ENCODE assay signal across 9 cellular contexts in the genomic region with DNA sequence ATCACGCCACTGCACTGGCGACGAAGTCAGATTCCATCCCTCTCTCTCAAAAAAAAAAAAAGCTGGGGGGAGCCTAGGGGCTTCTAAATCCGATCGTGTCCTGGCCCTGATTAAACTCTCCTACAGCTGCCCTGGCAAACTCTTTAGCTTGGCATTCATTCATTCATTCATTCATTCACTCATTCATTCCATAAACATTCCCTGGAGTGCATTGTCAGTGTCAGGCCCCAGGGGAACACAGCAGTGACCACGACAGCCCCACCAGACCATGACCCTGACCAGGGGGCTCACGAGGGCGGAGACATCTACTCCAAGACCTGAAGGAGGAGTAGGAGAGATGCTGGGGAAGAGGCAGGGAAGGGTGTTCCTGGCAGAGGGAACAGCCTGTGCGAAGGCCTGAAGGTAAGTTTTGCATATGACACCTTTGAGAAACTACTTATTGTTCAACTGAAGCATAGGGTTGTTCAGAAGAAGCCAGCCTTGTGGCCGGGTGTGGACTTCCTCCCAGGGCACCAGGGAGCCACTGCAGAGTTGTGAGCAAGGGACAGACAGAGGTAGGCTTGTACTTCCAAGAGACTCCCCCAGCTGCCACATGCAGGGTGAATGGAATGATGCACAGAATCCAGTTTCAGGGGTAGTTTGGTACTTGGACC. TPM values are rescaled to one million over a fixed set of nuclear protein-coding genes. Genes with fewer than 3 reads are reported as not detected.
DNase-seq lines count a peak whose midpoint lies in the region; ATAC-seq and TF ChIP-seq lines count a peak whose summit lies in the region.
"Had no signal": no experiment of that assay in that cellular context is flagged by ENCODE, and none has a peak within 500 bp of the region (broad histone marks: within the 10 kb centered on the region; RNA-seq: fewer than 3 reads in every experiment).

No MANE protein-coding gene starts in this region.

- DNase-seq in activated CD8-positive, alpha-beta T cell treated with anti-CD3 and anti-CD28 coated beads, Interleukin-2, amount 10 ng/mL, durations not matched to agents 7 days and 5 days: no peak
- no peak for DNase-seq in naive thymus-derived CD4-positive, alpha-beta T cell
- DNase-seq in NCI-H69 (lab: John Stamatoyannopoulos, UW): no peak
- no peak for DNase-seq in germinal center (ENCODE audit: low spot score)
- no peak for DNase-seq in stimulated activated CD4-positive, alpha-beta T cell treated with anti-CD3 and anti-CD28 coated beads, Interleukin-4, amount 100 ng/mL, for 1 hour
- DNase-seq in amygdala (lab: John Stamatoyannopoulos, UW): no peak

- no peaks in the 10 kb centered on the region for H3K9me3 Mint-ChIP-seq in activated CD8-positive, alpha-beta T cell treated with anti-CD3 and anti-CD28 coated beads, Interleukin-2, amount 10 ng/mL, durations not matched to agents 7 days and 5 days (ENCODE audit: insufficient read depth)
- H3K9me3 Mint-ChIP-seq in naive thymus-derived CD4-positive, alpha-beta T cell: no peaks in the 10 kb centered on the region

- H3K36me3 ChIP-seq in naive thymus-derived CD4-positive, alpha-beta T cell (ENCODE audit: control insufficient read depth in 2 of 3, insufficient read depth in 3 of 3, low read length in 3 of 3): no peaks in the 10 kb centered on the region

- no peak overlapping the region for H3K27ac ChIP-seq in naive thymus-derived CD4-positive, alpha-beta T cell (ENCODE audit: low read depth, low read length)

- TF ChIP-seq POLR2A in GM18505 (IDR thresholded peaks at IDR 0.05; ENCODE audit: borderline replicate concordance, extremely low read depth, insufficient read depth, insufficient read length): no peak

- H3K27me3 Mint-ChIP-seq in activated CD8-positive, alpha-beta T cell treated with anti-CD3 and anti-CD28 coated beads, Interleukin-2, amount 10 ng/mL, durations not matched to agents 7 days and 5 days (ENCODE audit: low read depth): peaks cover 6% of the 10 kb centered on the region
- peaks cover 0 to 4% (median 0%) of the 10 kb centered on the region in 5 donors for H3K27me3 Mint-ChIP-seq in naive thymus-derived CD4-positive, alpha-beta T cell

- H3K4me1 Mint-ChIP-seq in activated CD8-positive, alpha-beta T cell treated with anti-CD3 and anti-CD28 coated beads, Interleukin-2, amount 10 ng/mL, durations not matched to agents 7 days and 5 days (ENCODE audit: low read depth): peaks cover 50% of the 10 kb centered on the region
- H3K4me1 Mint-ChIP-seq in naive thymus-derived CD4-positive, alpha-beta T cell: peaks cover 8 to 59% (median 26%) of the 10 kb centered on the region in 7 donors

- peak overlapping the region; percentile 20 for H3K4me3 Mint-ChIP-seq in activated CD8-positive, alpha-beta T cell treated with anti-CD3 and anti-CD28 coated beads, Interleukin-2, amount 10 ng/mL, durations not matched to agents 7 days and 5 days
- peak overlapping the region in 1 of 10 donors; percentile 60 for H3K4me3 Mint-ChIP-seq in naive thymus-derived CD4-positive, alpha-beta T cell

- CTCF ChIA-PET in activated CD8-positive, alpha-beta T cell treated with anti-CD3 and anti-CD28 coated beads, Interleukin-2, amount 10 ng/mL, durations not matched to agents 7 days and 5 days (lab: Charles Lee): interaction anchor here (0.6 to 7.3 kb wide), 44 partner anchors 9 to 455 kb away, joined by 3 to 455 read pairs (median 5); partner anchors contain the start of genes BCL3, BLOC1S3, CBLC and CEACAM19
- CTCF ChIA-PET in naive thymus-derived CD4-positive, alpha-beta T cell (lab: Charles Lee): interaction anchor here (0.7 to 13.1 kb wide), 18 partner anchors 9 to 140 kb away, joined by 3 to 295 read pairs (median 7); no protein-coding TSS in a partner anchor

- H3K27me3 ChIP-seq in naive thymus-derived CD4-positive, alpha-beta T cell (ENCODE audit: control insufficient read depth in 2 of 2, insufficient read depth in 2 of 2, low read length in 2 of 2): no peaks in the 10 kb centered on the region

- H3K4me3 ChIP-seq in naive thymus-derived CD4-positive, alpha-beta T cell (ENCODE audit: low read length): no peak overlapping the region

- intact Hi-C loops in naive thymus-derived CD4-positive, alpha-beta T cell (cut with micrococcal nuclease): loop anchor here in 1 of 2 donors (2.0 kb wide), 1 partner anchor 31 kb away; no protein-coding TSS in a partner anchor

- no peaks in the 10 kb centered on the region for H3K36me3 Mint-ChIP-seq in activated CD8-positive, alpha-beta T cell treated with anti-CD3 and anti-CD28 coated beads, Interleukin-2, amount 10 ng/mL, durations not matched to agents 7 days and 5 days (ENCODE audit: low read depth)
- H3K36me3 Mint-ChIP-seq in naive thymus-derived CD4-positive, alpha-beta T cell: no peaks in the 10 kb centered on the region

- H3K4me1 ChIP-seq in naive thymus-derived CD4-positive, alpha-beta T cell (ENCODE audit: control insufficient read depth in 2 of 2, insufficient read depth in 2 of 2, low read length in 2 of 2): peaks cover 0 to 10% of the 10 kb centered on the region in 2 donors

- no peak overlapping the region for H3K27ac Mint-ChIP-seq in activated CD8-positive, alpha-beta T cell treated with anti-CD3 and anti-CD28 coated beads, Interleukin-2, amount 10 ng/mL, durations not matched to agents 7 days and 5 days
- H3K27ac Mint-ChIP-seq in naive thymus-derived CD4-positive, alpha-beta T cell: peak overlapping the region in 4 of 9 donors; percentile 26 to 79 (median 59)

- H3K9me3 ChIP-seq in naive thymus-derived CD4-positive, alpha-beta T cell (ENCODE audit: control insufficient read depth in 2 of 3, low read length in 3 of 3): no peaks in the 10 kb centered on the region

- peak; percentile 35 for ATAC-seq in GM18505 (IDR thresholded peaks at IDR 0.05; ENCODE audit: unreplicated experiment)
- ATAC-seq in HG02943 (IDR thresholded peaks at IDR 0.05; ENCODE audit: low read depth, unreplicated experiment): peak; percentile 30
- peak; percentile 67 for ATAC-seq in activated CD8-positive, alpha-beta T cell treated with anti-CD3 and anti-CD28 coated beads, Interleukin-2, amount 10 ng/mL, durations not matched to agents 7 days and 5 days
- peak; percentile 54 for ATAC-seq in naive thymus-derived CD4-positive, alpha-beta T cell

- POLR2A ChIA-PET in activated CD8-positive, alpha-beta T cell treated with anti-CD3 and anti-CD28 coated beads, Interleukin-2, amount 10 ng/mL, durations not matched to agents 7 days and 5 days (lab: Charles Lee): interaction anchor here (1.0 to 4.5 kb wide), 4 partner anchors 26 to 48 kb away, joined by 4 to 28 read pairs (median 8); partner anchors contain the start of gene BCL3
- POLR2A ChIA-PET in naive thymus-derived CD4-positive, alpha-beta T cell (lab: Charles Lee): interaction anchor here (1.1 to 2.7 kb wide), 3 partner anchors 27 to 47 kb away, joined by 5 to 23 read pairs (median 7); no protein-coding TSS in a partner anchor

RNA-seq across cellular contexts. Expression of gene CEACAM16, which starts 24.5 kb away (rescaled TPM):
- not detected for total RNA-seq in activated CD8-positive, alpha-beta T cell treated with anti-CD3 and anti-CD28 coated beads, Interleukin-2, amount 10 ng/mL, durations not matched to agents 7 days and 5 days
- total RNA-seq in naive thymus-derived CD4-positive, alpha-beta T cell: not detected
- not detected for polyA plus RNA-seq in naive thymus-derived CD4-positive, alpha-beta T cell
- total RNA-seq: mononuclear cell had no signal

RNA-seq across cellular contexts. Expression of gene BCL3, which starts 25.1 kb away (rescaled TPM):
- 10 to 100 TPM; 22.4 to 25.1 TPM for total RNA-seq in activated CD8-positive, alpha-beta T cell treated with anti-CD3 and anti-CD28 coated beads, Interleukin-2, amount 10 ng/mL, durations not matched to agents 7 days and 5 days
- total RNA-seq in naive thymus-derived CD4-positive, alpha-beta T cell: 100 to 1,000 TPM in 1 of 5 experiments, 10 to 100 TPM in 4; 10.2 to 107 (median 94.2) TPM
- polyA plus RNA-seq in naive thymus-derived CD4-positive, alpha-beta T cell: 1 to 10 TPM; 3.3 to 8.9 TPM

RNA-seq across cellular contexts. Expression of gene CEACAM19, which starts 52.1 kb away (rescaled TPM):
- under 1 TPM; 0.23 to 0.34 TPM for total RNA-seq in activated CD8-positive, alpha-beta T cell treated with anti-CD3 and anti-CD28 coated beads, Interleukin-2, amount 10 ng/mL, durations not matched to agents 7 days and 5 days
- 1 to 10 TPM in 4 of 5 experiments, under 1 TPM in 1; 0.63 to 3.4 (median 2.1) TPM for total RNA-seq in naive thymus-derived CD4-positive, alpha-beta T cell
- polyA plus RNA-seq in naive thymus-derived CD4-positive, alpha-beta T cell: not detected

RNA-seq across cellular contexts. Expression of gene CBLC, which starts 54.3 kb away (rescaled TPM):
- total RNA-seq in activated CD8-positive, alpha-beta T cell treated with anti-CD3 and anti-CD28 coated beads, Interleukin-2, amount 10 ng/mL, durations not matched to agents 7 days and 5 days: not detected
- total RNA-seq in naive thymus-derived CD4-positive, alpha-beta T cell: not detected
- not detected for polyA plus RNA-seq in naive thymus-derived CD4-positive, alpha-beta T cell
- total RNA-seq: mononuclear cell had no signal
